Comparison of ENCODE assay signal across 30 cellular contexts in the genomic region with DNA sequence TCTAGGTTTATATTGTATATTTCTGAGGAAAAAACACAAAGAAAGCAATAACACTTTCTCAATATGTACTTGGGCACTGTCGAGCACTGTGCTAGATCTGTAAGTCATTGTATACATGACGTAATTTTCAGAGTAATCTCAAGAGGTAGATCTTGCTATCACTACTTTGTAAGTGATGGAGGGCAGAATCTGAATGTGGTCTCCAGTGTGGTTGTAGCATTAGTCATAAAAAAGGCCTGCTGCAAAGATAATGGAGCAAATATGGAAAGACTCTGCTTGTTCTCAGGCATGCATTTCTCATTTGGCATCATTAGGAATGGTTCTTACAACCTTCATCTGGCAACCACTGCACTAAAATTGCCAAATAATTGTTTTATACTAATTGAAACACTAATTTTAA.
DNase-seq lines count a peak whose midpoint lies in the region; ATAC-seq and TF ChIP-seq lines count a peak whose summit lies in the region.
"Had no signal": no experiment of that assay in that cellular context is flagged by ENCODE, and none has a peak within 500 bp of the region (broad histone marks: within the 10 kb centered on the region; RNA-seq: fewer than 3 reads in every experiment).

No MANE protein-coding gene starts in this region.

- H3K4me3 ChIP-seq in fibroblast of pulmonary artery (replicated peaks; ENCODE audit: low read depth, low read length) = no peak overlapping the region
- no peak overlapping the region for H3K4me3 ChIP-seq in PC-3 (ENCODE audit: low read length)
- H3K4me3 ChIP-seq in ovary = no peak overlapping the region
- H3K4me3 ChIP-seq: gastroesophageal sphincter, PC-9 had no signal

- TF ChIP-seq POLR2A in ovary (IDR thresholded peaks at IDR 0.05) = no peak

- peak; percentile 13 for DNase-seq in A172 (ENCODE audit: low spot score)
- peak; percentile 26 for DNase-seq in GM04503 (ENCODE audit: low read depth)
- DNase-seq in RPMI7951 (ENCODE audit: low read depth) = peak; percentile 16
- peak; percentile 24 for DNase-seq in fibroblast of pulmonary artery (ENCODE audit: low read depth)
- no peak for DNase-seq in activated naive CD4-positive, alpha-beta T cell (lab: John Stamatoyannopoulos, UW)
- no peak for DNase-seq in PC-3
- no peak for DNase-seq in glutamatergic neuron
- DNase-seq in ovary = no peak
- DNase-seq: activated B cell treated with CpG ODN at 0.5 μM for 24 hours; activated CD4-positive, alpha-beta T cell treated with anti-CD3 and anti-CD28 coated beads, Interleukin-2, amount 50 U/mL, for 4 hours; activated naive CD4-positive, alpha-beta T cell treated with anti-CD3 and anti-CD28 coated beads, Interleukin-2, amount 10 ng/mL, durations not matched to agents 7 days and 5 days; amygdala; cortex of kidney; effector memory CD8-positive, alpha-beta T cell; erythroblast; GDM1; hypothalamus; immature natural killer cell; mesendoderm; NCI-H1048; NCI-H1694; PC-9; SHP77 treated with DMSO at 0.1 percent for 48 hours; stimulated activated CD4-positive, alpha-beta T cell treated with anti-CD3 and anti-CD28 coated beads, Interleukin-4, amount 100 ng/mL, for 4 hours; T1000 had no signal

- H3K27me3 ChIP-seq in PC-3 (ENCODE audit: low read length) (no peaks in the 10 kb centered on the region), ovary (no peaks in the 10 kb centered on the region)
- H3K27me3 ChIP-seq: gastroesophageal sphincter had no signal

- no peak overlapping the region for H3K9ac ChIP-seq in PC-3 (ENCODE audit: low read length)

- no peak overlapping the region for H2AFZ ChIP-seq in PC-3 (ENCODE audit: low read length)
- H2AFZ ChIP-seq: PC-9 had no signal

- no peaks in the 10 kb centered on the region for H3K9me2 ChIP-seq in PC-3 (replicated peaks; ENCODE audit: low read length)

- TF ChIP-seq CTCF in fibroblast of pulmonary artery (IDR thresholded peaks at IDR 0.05; ENCODE audit: low read length, missing control alignments) (no peak), PC-3 (conservative IDR thresholded peaks at IDR 0.05; ENCODE audit: low read depth, low read length) (no peak), glutamatergic neuron (IDR thresholded peaks at IDR 0.05; ENCODE audit: partially characterized antibody, unreplicated experiment) (no peak), ovary (IDR thresholded peaks at IDR 0.05) (no peak)

- no peak overlapping the region for H3K27ac Mint-ChIP-seq in glutamatergic neuron (ENCODE audit: unreplicated experiment)
- H3K27ac Mint-ChIP-seq: activated B cell treated with CpG ODN at 0.5 μM for 24 hours; activated naive CD4-positive, alpha-beta T cell treated with anti-CD3 and anti-CD28 coated beads, Interleukin-2, amount 10 ng/mL, durations not matched to agents 7 days and 5 days; effector memory CD8-positive, alpha-beta T cell; immature natural killer cell; progenitor cell of endocrine pancreas; stimulated activated memory B cell treated with anti-CD40 and anti-IgM and Interleukin-4, amounts not matched to agents 10 μg/mL and 1 μg/mL and 100 μg/mL, for 72 hours had no signal

- BruUV-seq in PC-3 (replicated peaks; lab: Mats Ljungman, UMichigan) = no TSS peak

- no peak overlapping the region for H3K4me3 Mint-ChIP-seq in glutamatergic neuron (ENCODE audit: unreplicated experiment)
- H3K4me3 Mint-ChIP-seq: activated B cell treated with CpG ODN at 0.5 μM for 24 hours; activated naive CD4-positive, alpha-beta T cell treated with anti-CD3 and anti-CD28 coated beads, Interleukin-2, amount 10 ng/mL, durations not matched to agents 7 days and 5 days; effector memory CD8-positive, alpha-beta T cell; immature natural killer cell; stimulated activated memory B cell treated with anti-CD40 and anti-IgM and Interleukin-4, amounts not matched to agents 10 μg/mL and 1 μg/mL and 100 μg/mL, for 72 hours had no signal

- TF ChIP-seq EP300 in ovary (IDR thresholded peaks at IDR 0.05) = no peak

- H3K36me3 ChIP-seq in PC-3 (ENCODE audit: low read depth, low read length) (no peaks in the 10 kb centered on the region), ovary (no peaks in the 10 kb centered on the region)
- H3K36me3 ChIP-seq: gastroesophageal sphincter had no signal

- POLR2A ChIA-PET in PC-3 (lab: Charles Lee; ENCODE audit: unreplicated experiment) = no interaction called here

- no peaks in the 10 kb centered on the region for H3F3A ChIP-seq in PC-3 (ENCODE audit: low read length, unreplicated experiment)

- intact Hi-C loops in PC-3 (cut with micrococcal nuclease) (loop anchor here (10.0 kb wide), 1 partner anchor 215 kb away; no protein-coding TSS in a partner anchor), ovary (cut with DNase I) (no loop called here)

- WGBS in ovary, 3 donors = 94 to 95% (median 95%) methylated on average over 2 of the region's 2 CpGs

- H3K27ac ChIP-seq in PC-3 (ENCODE audit: low read length) (no peak overlapping the region), ovary (no peak overlapping the region)
- H3K27ac ChIP-seq: gastroesophageal sphincter, HL-60, PC-9 had no signal

- H3K36me3 Mint-ChIP-seq in glutamatergic neuron (ENCODE audit: unreplicated experiment) = no peaks in the 10 kb centered on the region
- H3K36me3 Mint-ChIP-seq: activated naive CD4-positive, alpha-beta T cell treated with anti-CD3 and anti-CD28 coated beads, Interleukin-2, amount 10 ng/mL, durations not matched to agents 7 days and 5 days; immature natural killer cell; stimulated activated memory B cell treated with anti-CD40 and anti-IgM and Interleukin-4, amounts not matched to agents 10 μg/mL and 1 μg/mL and 100 μg/mL, for 72 hours had no signal

- ATAC-seq in PC-3 = no peak
- ATAC-seq: effector memory CD8-positive, alpha-beta T cell; gastroesophageal sphincter; sciatic nerve; stimulated activated memory B cell treated with anti-CD40 and anti-IgM and Interleukin-4, amounts not matched to agents 10 μg/mL and 1 μg/mL and 100 μg/mL, for 72 hours had no signal

- CTCF ChIA-PET in PC-3 (lab: Charles Lee) = no interaction called here

- no peaks in the 10 kb centered on the region for H3K27me3 Mint-ChIP-seq in glutamatergic neuron (ENCODE audit: unreplicated experiment)
- H3K27me3 Mint-ChIP-seq: activated B cell treated with CpG ODN at 0.5 μM for 24 hours; activated naive CD4-positive, alpha-beta T cell treated with anti-CD3 and anti-CD28 coated beads, Interleukin-2, amount 10 ng/mL, durations not matched to agents 7 days and 5 days; effector memory CD8-positive, alpha-beta T cell; progenitor cell of endocrine pancreas; stimulated activated memory B cell treated with anti-CD40 and anti-IgM and Interleukin-4, amounts not matched to agents 10 μg/mL and 1 μg/mL and 100 μg/mL, for 72 hours had no signal

- H3K4me1 ChIP-seq in PC-3 (ENCODE audit: insufficient read depth, low read length) (no peaks in the 10 kb centered on the region), ovary (ENCODE audit: insufficient read depth) (no peaks in the 10 kb centered on the region)
- H3K4me1 ChIP-seq: gastroesophageal sphincter had no signal

- H3K9me3 ChIP-seq in PC-3 (ENCODE audit: low read length) = no peaks in the 10 kb centered on the region
- no peaks in the 10 kb centered on the region for H3K9me3 ChIP-seq in ovary
- H3K9me3 ChIP-seq: gastroesophageal sphincter had no signal

- H3K79me2 ChIP-seq in PC-3 (ENCODE audit: low read length) = no peaks in the 10 kb centered on the region

- no peaks in the 10 kb centered on the region for H3K4me1 Mint-ChIP-seq in glutamatergic neuron (ENCODE audit: low read depth, unreplicated experiment)
- H3K4me1 Mint-ChIP-seq: activated B cell treated with CpG ODN at 0.5 μM for 24 hours; activated naive CD4-positive, alpha-beta T cell treated with anti-CD3 and anti-CD28 coated beads, Interleukin-2, amount 10 ng/mL, durations not matched to agents 7 days and 5 days; immature natural killer cell; stimulated activated memory B cell treated with anti-CD40 and anti-IgM and Interleukin-4, amounts not matched to agents 10 μg/mL and 1 μg/mL and 100 μg/mL, for 72 hours had no signal

- no peaks in the 10 kb centered on the region for H4K20me1 ChIP-seq in PC-3 (ENCODE audit: low read length)

- no peak overlapping the region for H3K4me2 ChIP-seq in PC-3 (ENCODE audit: low read length)
- H3K4me2 ChIP-seq: PC-9 had no signal

- no peaks in the 10 kb centered on the region for H3K9me3 Mint-ChIP-seq in glutamatergic neuron (ENCODE audit: unreplicated experiment)
- H3K9me3 Mint-ChIP-seq: immature natural killer cell had no signal

Comparison
In these comparisons a context has a peak if more than half of its experiments do, and no peak if none do; other contexts are left out.
1. DNase-seq: peak in A172 (single experiment), GM04503 (single experiment), RPMI7951 (single experiment) and fibroblast of pulmonary artery (single experiment); none in activated naive CD4-positive, alpha-beta T cell (0 of 4), PC-3 (single experiment), glutamatergic neuron (single experiment) and ovary (0 of 5).